8 cellular contexts compared by ENCODE assay signal in the genomic region with DNA sequence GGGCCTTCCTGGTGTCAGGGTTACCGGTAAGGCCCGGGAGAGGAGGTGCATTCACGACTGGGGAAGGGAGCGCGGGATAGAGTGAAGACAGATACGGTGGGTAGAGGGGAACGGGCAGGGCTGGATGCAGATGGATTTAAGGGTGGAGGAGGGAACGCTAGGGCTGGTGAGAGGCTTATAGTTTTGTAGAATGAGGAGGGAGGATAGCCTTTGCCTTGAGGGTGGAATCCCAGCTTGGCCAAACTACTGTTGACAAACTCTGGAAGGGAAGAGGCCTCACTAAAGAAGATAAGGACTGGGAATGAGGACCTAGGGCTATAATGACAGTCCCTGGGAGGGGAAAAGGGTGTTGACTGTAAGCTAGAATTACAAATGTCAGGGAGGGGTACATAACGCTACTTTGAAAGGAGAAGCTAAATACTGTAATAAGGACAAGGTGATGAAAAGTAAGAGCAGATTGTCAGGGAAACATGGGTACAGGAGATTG. TPM values are rescaled to one million over a fixed set of nuclear protein-coding genes. Genes with fewer than 3 reads are reported as not detected.
DNase-seq lines count a peak whose midpoint lies in the region; ATAC-seq and TF ChIP-seq lines count a peak whose summit lies in the region.

No MANE protein-coding gene starts in this region.

- DNase-seq in AG08395 (ENCODE audit: low spot score) (peak; percentile 31), H9 (no peak), left ventricle myocardium superior (no peak), NCI-H187 treated with DMSO at 0.1 percent for 48 hours (lab: John Stamatoyannopoulos, UW) (no peak), NCI-H2227 treated with DMSO at 0.1 percent for 48 hours (lab: John Stamatoyannopoulos, UW) (no peak), NCI-H1092 (lab: John Stamatoyannopoulos, UW) (no peak)
- no peak for DNase-seq in activated T-helper 2 cell treated with anti-CD3 and anti-CD28 coated beads, Interferon-gamma antibody, Interleukin-2, Interleukin-4, amounts not matched to agents 10 μg/mL and 5 μg/mL and 100 μg/mL, durations not matched to agents 14 hours and 24 hours and 36 hours (ENCODE audit: low spot score)

- TF ChIP-seq CTCF in H9 (conservative IDR thresholded peaks at IDR 0.05): no peak

- no peak overlapping the region for H2BK12ac ChIP-seq in H9 (ENCODE audit: insufficient read length, low read depth, low read length)

- no peaks in the 10 kb centered on the region; a peak in 1 of 5 replicates for H3K9me3 Mint-ChIP-seq in H9
- H3K9me3 Mint-ChIP-seq in activated T-helper 2 cell treated with anti-CD3 and anti-CD28 coated beads, Interferon-gamma antibody, Interleukin-2, Interleukin-4, amounts not matched to agents 10 μg/mL and 5 μg/mL and 100 μg/mL, durations not matched to agents 14 hours and 24 hours and 36 hours: no peaks in the 10 kb centered on the region

- H2BK5ac ChIP-seq in H9 (ENCODE audit: insufficient read length, low read length): no peak overlapping the region

- no peaks in the 10 kb centered on the region for H3K36me3 ChIP-seq in skeletal muscle tissue (ENCODE audit: control insufficient read depth in 3 of 3, insufficient read depth in 3 of 3, low read length in 3 of 3)

- no peak overlapping the region for H2BK20ac ChIP-seq in H9 (ENCODE audit: low read depth, low read length, poor library complexity, severe bottlenecking)

- peaks cover 0 to 6% (median 0%) of the 10 kb centered on the region in 3 experiments; a peak in 2 of 7 replicates for H3K36me3 Mint-ChIP-seq in H9 (ENCODE audit: insufficient read depth in 1 of 3, low read depth in 3 of 3)
- H3K36me3 Mint-ChIP-seq in activated T-helper 2 cell treated with anti-CD3 and anti-CD28 coated beads, Interferon-gamma antibody, Interleukin-2, Interleukin-4, amounts not matched to agents 10 μg/mL and 5 μg/mL and 100 μg/mL, durations not matched to agents 14 hours and 24 hours and 36 hours (ENCODE audit: low read depth): peaks cover 12% of the 10 kb centered on the region

- peaks cover 18 to 22% of the 10 kb centered on the region in 2 experiments for H3K4me1 Mint-ChIP-seq in H9
- peaks cover 15% of the 10 kb centered on the region for H3K4me1 Mint-ChIP-seq in activated T-helper 2 cell treated with anti-CD3 and anti-CD28 coated beads, Interferon-gamma antibody, Interleukin-2, Interleukin-4, amounts not matched to agents 10 μg/mL and 5 μg/mL and 100 μg/mL, durations not matched to agents 14 hours and 24 hours and 36 hours (ENCODE audit: low read depth)

- no peak overlapping the region for H3K4ac ChIP-seq in H9 (ENCODE audit: low read depth, low read length)

- no peak overlapping the region for H2AK5ac ChIP-seq in H9 (ENCODE audit: insufficient read length, low read length)

- H3K9ac ChIP-seq in H9 (ENCODE audit: extremely low read depth, insufficient read length, low read length) (peak overlapping the region; percentile 71), skeletal muscle tissue (ENCODE audit: low read depth in 1 of 3, low read length in 3 of 3) (peak overlapping the region; percentile 75 to 91 (median 88))

- H4K8ac ChIP-seq in H9 (replicated peaks; ENCODE audit: insufficient read length, low read depth, low read length): no peak overlapping the region

- no peaks in the 10 kb centered on the region for H4K20me1 ChIP-seq in H9 (ENCODE audit: control insufficient read depth, insufficient read depth, insufficient read length)

- no peak overlapping the region for H3K18ac ChIP-seq in H9 (ENCODE audit: insufficient read length, low read depth, low read length)

- H3K56ac ChIP-seq in H9 (ENCODE audit: insufficient read length, low read depth, low read length): no peak overlapping the region

- peak overlapping the region; percentile 94 for H3K4me2 ChIP-seq in H9 (ENCODE audit: insufficient read depth, insufficient read length, low read length)

- peak overlapping the region; percentile 91 to 97 for H3K4me3 Mint-ChIP-seq in H9
- H3K4me3 Mint-ChIP-seq in activated T-helper 2 cell treated with anti-CD3 and anti-CD28 coated beads, Interferon-gamma antibody, Interleukin-2, Interleukin-4, amounts not matched to agents 10 μg/mL and 5 μg/mL and 100 μg/mL, durations not matched to agents 14 hours and 24 hours and 36 hours (ENCODE audit: low read depth): peak overlapping the region; percentile 88

- peak overlapping the region; percentile 86 to 90 (median 87) for H3K4me3 ChIP-seq in skeletal muscle tissue (ENCODE audit: low read length in 3 of 3)

- no peak overlapping the region for H2BK15ac ChIP-seq in H9 (ENCODE audit: low read depth, low read length)

- peak overlapping the region; percentile 81 to 85 (median 84) for H3K27ac Mint-ChIP-seq in H9
- H3K27ac Mint-ChIP-seq in activated T-helper 2 cell treated with anti-CD3 and anti-CD28 coated beads, Interferon-gamma antibody, Interleukin-2, Interleukin-4, amounts not matched to agents 10 μg/mL and 5 μg/mL and 100 μg/mL, durations not matched to agents 14 hours and 24 hours and 36 hours: peak overlapping the region; percentile 61

- peaks cover 4% of the 10 kb centered on the region for H3K23me2 ChIP-seq in H9 (ENCODE audit: insufficient read length, low read depth, low read length, poor library complexity, severe bottlenecking)

- H4K5ac ChIP-seq in H9 (ENCODE audit: insufficient read length, low read depth, low read length): no peak overlapping the region

- H3K79me1 ChIP-seq in H9 (ENCODE audit: insufficient read depth, low read depth, low read length, poor library complexity, severe bottlenecking): no peaks in the 10 kb centered on the region

- H4K91ac ChIP-seq in H9 (ENCODE audit: insufficient read length, low read depth, low read length): no peak overlapping the region

- H3K27me3 ChIP-seq in H9 (ENCODE audit: insufficient read depth, low read length) (no peaks in the 10 kb centered on the region), skeletal muscle tissue (ENCODE audit: control insufficient read depth in 3 of 3, insufficient read depth in 3 of 3, low read length in 3 of 3) (no peaks in the 10 kb centered on the region)

- H2BK120ac ChIP-seq in H9 (ENCODE audit: low read depth, low read length, poor library complexity, severe bottlenecking): no peak overlapping the region

- no peak overlapping the region for H3K23ac ChIP-seq in H9 (ENCODE audit: insufficient read length, low read depth, low read length)

- no CpG with 5 or more reads among the region's 9 CpGs for WGBS in H9 (ENCODE audit: extremely low coverage, insufficient read length, low lambda C conversion rate)

- ATAC-seq in left ventricle myocardium superior: peak; percentile 47

- H3K14ac ChIP-seq in H9 (ENCODE audit: insufficient read depth, low read length): no peak overlapping the region

- H3K27me3 Mint-ChIP-seq in H9 (ENCODE audit: low read depth): peaks cover 7% of the 10 kb centered on the region
- H3K27me3 Mint-ChIP-seq in activated T-helper 2 cell treated with anti-CD3 and anti-CD28 coated beads, Interferon-gamma antibody, Interleukin-2, Interleukin-4, amounts not matched to agents 10 μg/mL and 5 μg/mL and 100 μg/mL, durations not matched to agents 14 hours and 24 hours and 36 hours (ENCODE audit: low read depth): peaks cover 12% of the 10 kb centered on the region

- H3K27ac ChIP-seq in H9 (ENCODE audit: insufficient read length, low read depth, low read length) (no peak overlapping the region), skeletal muscle tissue (ENCODE audit: low read depth, low read length) (peak overlapping the region; percentile 87)

- peak overlapping the region; percentile 2 for H2AFZ ChIP-seq in H9 (ENCODE audit: low read length)

- no peak overlapping the region for H3T11ph ChIP-seq in H9 (ENCODE audit: low read length)

- H3K4me1 ChIP-seq in H9 (ENCODE audit: insufficient read depth, low read length) (no peaks in the 10 kb centered on the region), skeletal muscle tissue (ENCODE audit: control insufficient read depth in 3 of 3, insufficient read depth in 3 of 3, low read length in 3 of 3) (peaks cover 14 to 21% (median 16%) of the 10 kb centered on the region in 3 donors)

- H3K79me2 ChIP-seq in H9 (ENCODE audit: insufficient read depth, low read length): no peaks in the 10 kb centered on the region

- intact Hi-C loops in activated T-helper 2 cell treated with anti-CD3 and anti-CD28 coated beads, Interferon-gamma antibody, Interleukin-2, Interleukin-4, amounts not matched to agents 10 μg/mL and 5 μg/mL and 100 μg/mL, durations not matched to agents 14 hours and 24 hours and 36 hours (cut with micrococcal nuclease): loop anchor here (5.0 to 10.0 kb wide), 3 partner anchors 290 to 463 kb away; partner anchors contain the start of genes KAZALD1, OGA, PDZD7 and SFXN3
- intact Hi-C loops in left ventricle myocardium superior (cut with micrococcal nuclease): no loop called here

- H3K9me3 ChIP-seq in H9 (ENCODE audit: control insufficient read depth, low read depth, low read length) (no peaks in the 10 kb centered on the region), skeletal muscle tissue (ENCODE audit: control insufficient read depth in 3 of 3, low read length in 3 of 3) (no peaks in the 10 kb centered on the region)

RNA-seq across cellular contexts. Expression of gene BTRC, which starts 0.7 kb away (rescaled TPM):
- total RNA-seq in H9 (2021) (20.9 and 24.2 TPM in 2 replicates), left ventricle myocardium superior (33.2 TPM), skeletal muscle tissue (19.8 TPM)
- 18.2 and 21.0 TPM in 2 replicates for total RNA-seq in activated T-helper 2 cell treated with anti-CD3 and anti-CD28 coated beads, Interferon-gamma antibody, Interleukin-2, Interleukin-4, amounts not matched to agents 10 μg/mL and 5 μg/mL and 100 μg/mL, durations not matched to agents 14 hours and 24 hours and 36 hours
